ENCODE assay signal across 9 cellular contexts in genomic region chr4:86359944-86360478, GRCh38. TPM values are rescaled to one million over a fixed set of nuclear protein-coding genes. Genes with fewer than 3 reads are reported as not detected.
A peak's percentile ranks its signal among the peaks of the same experiment; 100 is the strongest.
DNase-seq lines count a peak whose midpoint lies in the region; FAIRE-seq and TF ChIP-seq lines count a peak whose summit lies in the region.
"Had no signal": no experiment of that assay in that cellular context is flagged by ENCODE, and none has a peak within 500 bp of the region (broad histone marks: within the 10 kb centered on the region; RNA-seq: fewer than 3 reads in every experiment).

MAPK10 (minus strand) TSS chr4:86360053.

- no peak within 1 kb of the TSS for H3K9ac ChIP-seq in colonic mucosa (ENCODE audit: low read depth in 2 of 2, low read length in 2 of 2)

- no peaks in the 10 kb centered on the region for H3K36me3 ChIP-seq in colonic mucosa

- H3K9me3 ChIP-seq in colonic mucosa, result no peaks in the 10 kb centered on the region

- intact Hi-C loops in colonic mucosa (cut with DNase I), result no loop called here

- H3K4me1 ChIP-seq in colonic mucosa, result no peaks in the 10 kb centered on the region

- TF ChIP-seq CTCF in HFF-Myc (IDR thresholded peaks at IDR 0.05; ENCODE audit: low read depth, low read length, missing control alignments) (no peak), colonic mucosa (IDR thresholded peaks at IDR 0.05) (no peak)

- FAIRE-seq in GM12892 (lab: Jason Lieb, UNC), result peak; percentile 56

- TF ChIP-seq POLR2A in GM12892 (IDR thresholded peaks at IDR 0.05; ENCODE audit: low read depth, low read length), result no peak

- no peak within 1 kb of the TSS for H3K4me3 ChIP-seq in HFF-Myc (replicated peaks; ENCODE audit: low read depth, low read length)
- no peak within 1 kb of the TSS for H3K4me3 ChIP-seq in colonic mucosa

- H3K27ac ChIP-seq in colonic mucosa, result no peak within 1 kb of the TSS
- peak within 1 kb of the TSS; percentile 78 for H3K27ac ChIP-seq in layer of hippocampus (ENCODE audit: low read depth, low read length)
- H3K27ac ChIP-seq: epithelial cell of prostate had no signal

- no peaks in the 10 kb centered on the region for H3K27me3 ChIP-seq in colonic mucosa
- H3K27me3 ChIP-seq in layer of hippocampus (ENCODE audit: control insufficient read depth, insufficient read depth, low read length), result no peaks in the 10 kb centered on the region

- peak; percentile 5 for DNase-seq in GM12892 (ENCODE audit: insufficient read length)
- DNase-seq in HFF-Myc (ENCODE audit: extremely low read depth, low read depth), result peak; percentile 19
- DNase-seq in NCI-H1092 treated with DMSO at 0.1 percent for 48 hours (lab: John Stamatoyannopoulos, UW), result peak; percentile 94
- peak; percentile 83 for DNase-seq in UCSD-AML1 (lab: John Stamatoyannopoulos, UW; ENCODE audit: unreplicated experiment)
- peak; percentile 31 for DNase-seq in colonic mucosa
- peak; percentile 44 for DNase-seq in stimulated activated CD4-positive, alpha-beta T cell treated with anti-CD3 and anti-CD28 coated beads, Interleukin-15, amount 100 ng/mL, for 24 hours
- DNase-seq in HT-29 (ENCODE audit: low spot score), result no peak

RNA-seq across cellular contexts. Expression of gene MAPK10, which starts in this region (rescaled TPM):
- 0.17 TPM for polyA plus RNA-seq in GM12892 (2012; ENCODE audit: missing spikeins)
- 1 to 10 TPM; 2.6 to 4.4 TPM for total RNA-seq in colonic mucosa
- 0.51 and 0.94 TPM in 2 replicates for total RNA-seq in HT-29 (2014; rRNA removed; shearing (Covaris generic))
